In genomic region chr1:93317943-93318342, GRCh38 we compare ENCODE assay signal across 24 cellular contexts.
"Had no signal": no experiment of that assay in that cellular context is flagged by ENCODE, and none has a peak within 500 bp of the region (broad histone marks: within the 10 kb centered on the region; RNA-seq: fewer than 3 reads in every experiment).

No MANE protein-coding gene starts in this region.

- DNase-seq: naive thymus-derived CD8-positive, alpha-beta T cell; nephron progenitor cell; spleen; stimulated activated CD4-positive, alpha-beta T cell treated with anti-CD3 and anti-CD28 coated beads, Interleukin-12 subunit alpha, Interleukin-12 subunit beta, amount 100 ng/mL, for 4 hours; stimulated activated CD4-positive, alpha-beta T cell treated with anti-CD3 and anti-CD28 coated beads, Interleukin-1b, Interleukin-23, amount 100 ng/mL, for 48 hours; stimulated activated CD4-positive, alpha-beta T cell treated with anti-CD3 and anti-CD28 coated beads, Interleukin-4, amount 100 ng/mL, for 1 hour; stimulated activated CD4-positive, alpha-beta T cell treated with anti-CD3 and anti-CD28 coated beads, Interleukin-4, amount 100 ng/mL, for 4 hours; stimulated activated CD8-positive, alpha-beta memory T cell treated with anti-CD3 and anti-CD28 coated beads, Interleukin-4, amount 100 ng/mL, for 48 hours; stimulated activated naive CD4-positive, alpha-beta T cell; stimulated activated naive CD8-positive, alpha-beta T cell treated with anti-CD3 and anti-CD28 coated beads, Interleukin-15, amount 100 ng/mL, for 72 hours; stimulated activated naive CD8-positive, alpha-beta T cell treated with anti-CD3 and anti-CD28 coated beads, Interleukin-15, Interleukin-2, amounts not matched to agents 100 U/mL and 50 U/mL, for 24 hours; upper lobe of right lung; uterus had no signal

- H3K4me1 ChIP-seq: prostate gland, spleen, upper lobe of right lung, uterus had no signal

- H3K9me3 ChIP-seq: neutrophil, pancreas, prostate gland, spleen, suprapubic skin, testis, tibial artery, transverse colon, upper lobe of right lung, uterus had no signal

- FAIRE-seq: pancreas had no signal

- H3K4me3 ChIP-seq: pancreas, prostate gland, skin epidermis, smooth muscle cell, spleen, suprapubic skin, testis, tibial artery, transverse colon, upper lobe of right lung, uterus had no signal

- H3K27ac ChIP-seq: neutrophil, pancreas, prostate gland, spleen, suprapubic skin, testis, tibial artery, transverse colon, upper lobe of right lung, uterus had no signal

- H3K27me3 ChIP-seq: neutrophil, pancreas, spleen, suprapubic skin, testis, tibial artery, transverse colon, upper lobe of right lung, uterus had no signal

- ATAC-seq: naive thymus-derived CD8-positive, alpha-beta T cell; natural killer cell treated with Interleukin-12 subunit alpha and Interleukin-12 subunit beta and Interleukin-15 and Interleukin-18, amount 100 ng/mL, for 72 hours; stimulated activated memory B cell treated with anti-CD40 and anti-IgM and Interleukin-4, amounts not matched to agents 10 μg/mL and 1 μg/mL and 100 μg/mL, for 72 hours; stimulated activated naive CD8-positive, alpha-beta T cell treated with anti-CD3 and anti-CD28 coated beads, Interleukin-15, amount 100 ng/mL, for 72 hours; stimulated activated naive CD8-positive, alpha-beta T cell treated with anti-CD3 and anti-CD28 coated beads, Interleukin-15, Interleukin-2, amounts not matched to agents 100 U/mL and 50 U/mL, for 24 hours had no signal

- H3K4me2 ChIP-seq: smooth muscle cell had no signal

- H3K36me3 ChIP-seq: neutrophil, pancreas, prostate gland, spleen, suprapubic skin, tibial artery, transverse colon, upper lobe of right lung, uterus had no signal
